ENCODE assay signal across 1 cellular context in the genomic region with DNA sequence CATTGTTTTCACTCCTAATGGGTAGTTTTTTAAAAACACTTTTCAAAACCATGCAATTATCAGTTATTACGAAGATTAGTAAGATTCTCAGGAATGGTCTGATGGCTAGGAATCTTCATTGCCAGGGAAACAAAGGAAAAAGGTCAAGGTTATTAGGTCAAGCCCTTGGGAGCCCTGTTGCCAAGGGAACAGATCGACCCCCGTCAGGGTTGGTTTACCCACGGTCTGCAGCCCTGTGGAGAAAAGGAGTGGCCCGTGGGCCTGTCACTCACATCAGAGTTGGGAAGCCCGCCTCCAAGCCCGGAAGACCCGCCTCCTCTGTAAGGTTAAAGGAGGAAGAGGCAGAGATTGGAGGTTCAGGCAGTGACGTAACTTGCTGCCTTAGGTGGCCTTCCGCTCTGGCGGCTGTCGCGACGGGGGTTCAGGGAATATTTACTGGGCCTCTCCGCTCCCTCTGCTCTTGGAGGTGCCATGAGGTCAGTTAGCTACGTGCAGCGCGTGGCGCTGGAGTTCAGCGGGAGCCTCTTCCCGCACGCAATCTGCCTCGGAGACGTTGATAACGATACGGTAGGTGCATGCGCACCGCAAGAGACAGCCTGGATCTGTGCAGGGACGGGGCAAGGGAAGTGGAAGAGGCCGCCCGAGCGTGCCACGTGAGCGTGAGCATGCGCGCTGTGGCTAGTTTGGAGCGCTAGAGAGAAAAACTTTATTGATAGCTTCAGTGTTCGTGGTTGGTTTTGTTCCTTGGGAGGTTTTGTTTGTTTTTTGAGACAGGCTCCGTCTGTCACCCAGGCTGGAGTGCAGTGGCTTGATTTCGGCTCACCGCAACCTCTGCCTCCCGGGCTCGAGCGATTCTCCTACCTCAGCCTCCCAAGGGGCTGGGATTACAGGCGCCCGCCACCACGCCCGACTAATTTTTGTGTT.
TF ChIP-seq lines count a peak whose summit lies in the region.

ITFG2 (plus strand) TSS at position 379 of the 924 bp plus-strand sequence; CDS start at position 472, 93 bp downstream.

TF ChIP-seq in K562, 482 proteins besides CTCF, POLR2A, EP300 and RAD21 (continued from another document and continues in another):
- TF ChIP-seq E2F4 (CRISPR knock-in tag; IDR thresholded peaks at IDR 0.05; ENCODE audit: low read depth) (no peak), REST (CRISPR knock-in tag; IDR thresholded peaks at IDR 0.05; ENCODE audit: low read depth) (no peak), ZBTB8A (IDR thresholded peaks at IDR 0.05; ENCODE audit: partially characterized antibody) (no peak), HMG20A (CRISPR knock-in tag; conservative IDR thresholded peaks at IDR 0.05) (no peak), CREBBP (IDR thresholded peaks at IDR 0.05; ENCODE audit: low read depth, low read length) (no peak), TCF3 (CRISPR knock-in tag; IDR thresholded peaks at IDR 0.05) (peak; percentile 32), THRAP3 (IDR thresholded peaks at IDR 0.05; ENCODE audit: borderline replicate concordance) (no peak), ZBTB9 (CRISPR knock-in tag; IDR thresholded peaks at IDR 0.05) (no peak; the same call in 1 of the 2 replicates), ZNF282 (CRISPR knock-in tag; IDR thresholded peaks at IDR 0.05) (no peak), LCOR (CRISPR knock-in tag; IDR thresholded peaks at IDR 0.05) (peak; percentile 74; the same call in 1 of the 2 replicates), RHOXF2B (CRISPR knock-in tag; conservative IDR thresholded peaks at IDR 0.05) (no peak), ZNF174 (CRISPR knock-in tag; IDR thresholded peaks at IDR 0.05) (no peak), NFIC (IDR thresholded peaks at IDR 0.05) (peak; percentile 41; the same call in 1 of the 2 replicates), KAT7 (CRISPR knock-in tag; IDR thresholded peaks at IDR 0.05; ENCODE audit: borderline replicate concordance) (0 out of 2 replicates have a peak, but pooled peaks have one; percentile 47), ZNF668 (CRISPR knock-in tag; IDR thresholded peaks at IDR 0.05) (no peak), ZNF778 (CRISPR knock-in tag; IDR thresholded peaks at IDR 0.05) (no peak), ZNF197 (CRISPR knock-in tag; IDR thresholded peaks at IDR 0.05; ENCODE audit: low read depth) (no peak), ZFP30 (CRISPR knock-in tag; IDR thresholded peaks at IDR 0.05; ENCODE audit: borderline replicate concordance) (no peak), CEBPG (CRISPR knock-in tag; IDR thresholded peaks at IDR 0.05) (no peak), CEBPG (tag; conservative IDR thresholded peaks at IDR 0.05 in 1 of 2, IDR thresholded peaks at IDR 0.05 in 1 of 2) (peak; percentile 39 to 65; a peak in 3 of 4 replicates), BDP1 (IDR thresholded peaks at IDR 0.05; ENCODE audit: insufficient read depth, insufficient read length) (no peak), ZNF146 (CRISPR knock-in tag; IDR thresholded peaks at IDR 0.05; ENCODE audit: unreplicated experiment) (no peak), DACH1 (IDR thresholded peaks at IDR 0.05; ENCODE audit: partially characterized antibody) (no peak), KLF10 (CRISPR knock-in tag; IDR thresholded peaks at IDR 0.05) (no peak), NUFIP1 (IDR thresholded peaks at IDR 0.05; ENCODE audit: partially characterized antibody) (no peak), MCM7 (IDR thresholded peaks at IDR 0.05) (no peak), STAT5A (IDR thresholded peaks at IDR 0.05; ENCODE audit: borderline replicate concordance, low read length) (no peak), ZNF449 (CRISPR knock-in tag; IDR thresholded peaks at IDR 0.05) (no peak), YY1 (IDR thresholded peaks at IDR 0.05; ENCODE audit: borderline replicate concordance in 1 of 3, control insufficient read depth in 1 of 3, extremely low read depth in 1 of 3, insufficient read depth in 3 of 3, insufficient read length in 1 of 3, insufficient replicate concordance in 2 of 3, low read depth in 1 of 3, low read length in 2 of 3) (peak in 2 of 3 experiments; percentile 25 to 47), KAT8 (IDR thresholded peaks at IDR 0.05; ENCODE audit: low read depth) (no peak), HMGN3 (IDR thresholded peaks at IDR 0.05; ENCODE audit: borderline replicate concordance, extremely low read depth, insufficient read length, low read depth, low read length) (no peak), ZNF785 (CRISPR knock-in tag; IDR thresholded peaks at IDR 0.05) (no peak), MLLT1 (IDR thresholded peaks at IDR 0.05) (peak in 1 of 2 experiments; percentile 83; a peak in 1 of 4 replicates)
- TF ChIP-seq, protein P1, sequence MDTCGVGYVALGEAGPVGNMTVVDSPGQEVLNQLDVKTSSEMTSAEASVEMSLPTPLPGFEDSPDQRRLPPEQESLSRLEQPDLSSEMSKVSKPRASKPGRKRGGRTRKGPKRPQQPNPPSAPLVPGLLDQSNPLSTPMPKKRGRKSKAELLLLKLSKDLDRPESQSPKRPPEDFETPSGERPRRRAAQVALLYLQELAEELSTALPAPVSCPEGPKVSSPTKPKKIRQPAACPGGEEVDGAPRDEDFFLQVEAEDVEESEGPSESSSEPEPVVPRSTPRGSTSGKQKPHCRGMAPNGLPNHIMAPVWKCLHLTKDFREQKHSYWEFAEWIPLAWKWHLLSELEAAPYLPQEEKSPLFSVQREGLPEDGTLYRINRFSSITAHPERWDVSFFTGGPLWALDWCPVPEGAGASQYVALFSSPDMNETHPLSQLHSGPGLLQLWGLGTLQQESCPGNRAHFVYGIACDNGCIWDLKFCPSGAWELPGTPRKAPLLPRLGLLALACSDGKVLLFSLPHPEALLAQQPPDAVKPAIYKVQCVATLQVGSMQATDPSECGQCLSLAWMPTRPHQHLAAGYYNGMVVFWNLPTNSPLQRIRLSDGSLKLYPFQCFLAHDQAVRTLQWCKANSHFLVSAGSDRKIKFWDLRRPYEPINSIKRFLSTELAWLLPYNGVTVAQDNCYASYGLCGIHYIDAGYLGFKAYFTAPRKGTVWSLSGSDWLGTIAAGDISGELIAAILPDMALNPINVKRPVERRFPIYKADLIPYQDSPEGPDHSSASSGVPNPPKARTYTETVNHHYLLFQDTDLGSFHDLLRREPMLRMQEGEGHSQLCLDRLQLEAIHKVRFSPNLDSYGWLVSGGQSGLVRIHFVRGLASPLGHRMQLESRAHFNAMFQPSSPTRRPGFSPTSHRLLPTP (IDR thresholded peaks at IDR 0.05; ENCODE audit: borderline replicate concordance, extremely low read depth, insufficient read length), result no peak
- TF ChIP-seq, protein P2, sequence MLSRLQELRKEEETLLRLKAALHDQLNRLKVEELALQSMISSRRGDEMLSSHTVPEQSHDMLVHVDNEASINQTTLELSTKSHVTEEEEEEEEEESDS (CRISPR knock-in tag; IDR thresholded peaks at IDR 0.05), result no peak
- TF ChIP-seq, protein P3, sequence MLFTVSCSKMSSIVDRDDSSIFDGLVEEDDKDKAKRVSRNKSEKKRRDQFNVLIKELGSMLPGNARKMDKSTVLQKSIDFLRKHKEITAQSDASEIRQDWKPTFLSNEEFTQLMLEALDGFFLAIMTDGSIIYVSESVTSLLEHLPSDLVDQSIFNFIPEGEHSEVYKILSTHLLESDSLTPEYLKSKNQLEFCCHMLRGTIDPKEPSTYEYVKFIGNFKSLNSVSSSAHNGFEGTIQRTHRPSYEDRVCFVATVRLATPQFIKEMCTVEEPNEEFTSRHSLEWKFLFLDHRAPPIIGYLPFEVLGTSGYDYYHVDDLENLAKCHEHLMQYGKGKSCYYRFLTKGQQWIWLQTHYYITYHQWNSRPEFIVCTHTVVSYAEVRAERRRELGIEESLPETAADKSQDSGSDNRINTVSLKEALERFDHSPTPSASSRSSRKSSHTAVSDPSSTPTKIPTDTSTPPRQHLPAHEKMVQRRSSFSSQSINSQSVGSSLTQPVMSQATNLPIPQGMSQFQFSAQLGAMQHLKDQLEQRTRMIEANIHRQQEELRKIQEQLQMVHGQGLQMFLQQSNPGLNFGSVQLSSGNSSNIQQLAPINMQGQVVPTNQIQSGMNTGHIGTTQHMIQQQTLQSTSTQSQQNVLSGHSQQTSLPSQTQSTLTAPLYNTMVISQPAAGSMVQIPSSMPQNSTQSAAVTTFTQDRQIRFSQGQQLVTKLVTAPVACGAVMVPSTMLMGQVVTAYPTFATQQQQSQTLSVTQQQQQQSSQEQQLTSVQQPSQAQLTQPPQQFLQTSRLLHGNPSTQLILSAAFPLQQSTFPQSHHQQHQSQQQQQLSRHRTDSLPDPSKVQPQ (CRISPR knock-in tag; IDR thresholded peaks at IDR 0.05; ENCODE audit: borderline replicate concordance), result no peak
- TF ChIP-seq, protein P4, sequence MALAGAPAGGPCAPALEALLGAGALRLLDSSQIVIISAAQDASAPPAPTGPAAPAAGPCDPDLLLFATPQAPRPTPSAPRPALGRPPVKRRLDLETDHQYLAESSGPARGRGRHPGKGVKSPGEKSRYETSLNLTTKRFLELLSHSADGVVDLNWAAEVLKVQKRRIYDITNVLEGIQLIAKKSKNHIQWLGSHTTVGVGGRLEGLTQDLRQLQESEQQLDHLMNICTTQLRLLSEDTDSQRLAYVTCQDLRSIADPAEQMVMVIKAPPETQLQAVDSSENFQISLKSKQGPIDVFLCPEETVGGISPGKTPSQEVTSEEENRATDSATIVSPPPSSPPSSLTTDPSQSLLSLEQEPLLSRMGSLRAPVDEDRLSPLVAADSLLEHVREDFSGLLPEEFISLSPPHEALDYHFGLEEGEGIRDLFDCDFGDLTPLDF (CRISPR knock-in tag; IDR thresholded peaks at IDR 0.05), result no peak
- TF ChIP-seq, protein P5, sequence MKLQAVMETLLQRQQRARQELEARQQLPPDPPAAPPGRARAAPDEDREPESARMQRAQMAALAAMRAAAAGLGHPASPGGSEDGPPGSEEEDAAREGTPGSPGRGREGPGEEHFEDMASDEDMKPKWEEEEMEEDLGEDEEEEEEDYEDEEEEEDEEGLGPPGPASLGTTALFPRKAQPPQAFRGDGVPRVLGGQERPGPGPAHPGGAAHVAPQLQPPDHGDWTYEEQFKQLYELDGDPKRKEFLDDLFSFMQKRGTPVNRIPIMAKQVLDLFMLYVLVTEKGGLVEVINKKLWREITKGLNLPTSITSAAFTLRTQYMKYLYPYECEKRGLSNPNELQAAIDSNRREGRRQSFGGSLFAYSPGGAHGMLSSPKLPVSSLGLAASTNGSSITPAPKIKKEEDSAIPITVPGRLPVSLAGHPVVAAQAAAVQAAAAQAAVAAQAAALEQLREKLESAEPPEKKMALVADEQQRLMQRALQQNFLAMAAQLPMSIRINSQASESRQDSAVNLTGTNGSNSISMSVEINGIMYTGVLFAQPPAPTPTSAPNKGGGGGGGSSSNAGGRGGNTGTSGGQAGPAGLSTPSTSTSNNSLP (IDR thresholded peaks at IDR 0.05; ENCODE audit: borderline replicate concordance, low read depth, low read length), result no peak
